20 cellular contexts compared by ENCODE assay signal in the genomic region with DNA sequence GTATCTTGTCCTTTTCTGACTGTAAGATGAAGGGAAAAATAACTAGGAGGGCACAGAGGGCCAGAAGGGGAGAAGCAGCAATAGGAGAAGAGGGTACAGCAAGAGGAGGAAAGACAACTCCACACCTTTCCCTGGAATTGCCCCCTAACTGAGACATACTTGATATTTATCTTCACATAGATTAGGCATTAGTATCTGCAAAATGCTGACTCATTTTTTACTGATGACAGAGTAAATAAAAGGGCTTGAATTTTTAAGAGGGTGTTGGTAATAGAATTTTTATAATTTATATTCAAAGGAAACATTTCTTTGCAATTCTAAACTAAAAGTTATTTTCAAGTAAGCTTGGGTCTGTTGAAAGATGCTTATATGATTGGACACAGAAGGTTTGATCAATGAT.
"Had no signal": no experiment of that assay in that cellular context is flagged by ENCODE, and none has a peak within 500 bp of the region (broad histone marks: within the 10 kb centered on the region; RNA-seq: fewer than 3 reads in every experiment).

No MANE protein-coding gene starts in this region.

- H3K27ac Mint-ChIP-seq: memory B cell; naive B cell; natural killer cell treated with Interleukin-12 subunit alpha and Interleukin-12 subunit beta and Interleukin-15 and Interleukin-18, amount 100 ng/mL, for 72 hours; stimulated activated effector memory CD8-positive, alpha-beta T cell treated with anti-CD3 and anti-CD28 coated beads, Interleukin-12 subunit alpha, Interleukin-12 subunit beta, amount 100 ng/mL, for 72 hours; type B pancreatic cell had no signal

- H3K27me3 Mint-ChIP-seq: memory B cell had no signal

- H3K27me3 ChIP-seq: neutrophil, pancreas, stomach, testis, tibial artery had no signal

- H3K4me3 ChIP-seq: coronary artery, lung, mucosa of descending colon, pancreas, stomach, testis, tibial artery had no signal

- H3K4me3 Mint-ChIP-seq: memory B cell; naive B cell; natural killer cell treated with Interleukin-12 subunit alpha and Interleukin-12 subunit beta and Interleukin-15 and Interleukin-18, amount 100 ng/mL, for 72 hours; neural crest cell; stimulated activated effector memory CD8-positive, alpha-beta T cell treated with anti-CD3 and anti-CD28 coated beads, Interleukin-12 subunit alpha, Interleukin-12 subunit beta, amount 100 ng/mL, for 72 hours; type B pancreatic cell had no signal

- H3K4me1 Mint-ChIP-seq: memory B cell; naive B cell; stimulated activated effector memory CD8-positive, alpha-beta T cell treated with anti-CD3 and anti-CD28 coated beads, Interleukin-12 subunit alpha, Interleukin-12 subunit beta, amount 100 ng/mL, for 72 hours had no signal

- ATAC-seq: left lobe of liver; mucosa of descending colon; natural killer cell treated with Interleukin-12 subunit alpha and Interleukin-12 subunit beta and Interleukin-15 and Interleukin-18, amount 100 ng/mL, for 72 hours; pancreas; sciatic nerve; stimulated activated effector memory CD8-positive, alpha-beta T cell treated with anti-CD3 and anti-CD28 coated beads, Interleukin-12 subunit alpha, Interleukin-12 subunit beta, amount 100 ng/mL, for 72 hours had no signal

- H3K27ac ChIP-seq: coronary artery, neutrophil, testis, tibial artery had no signal

- DNase-seq: dermis blood vessel endothelial cell; mucosa of descending colon; naive B cell; pancreas; stimulated activated CD4-positive, alpha-beta T cell treated with anti-CD3 and anti-CD28 coated beads, Interleukin-2, amount 100 ng/mL, for 24 hours; stimulated activated CD4-positive, alpha-beta T cell treated with anti-CD3 and anti-CD28 coated beads, Interleukin-4, amount 100 ng/mL, for 24 hours; stimulated activated naive CD4-positive, alpha-beta T cell treated with Interleukin-2 at 50 U/mL for 16 hours; stomach; testis; tibial artery had no signal

- H3K9me3 Mint-ChIP-seq: memory B cell; naive B cell; natural killer cell treated with Interleukin-12 subunit alpha and Interleukin-12 subunit beta and Interleukin-15 and Interleukin-18, amount 100 ng/mL, for 72 hours; neural crest cell; stimulated activated effector memory CD8-positive, alpha-beta T cell treated with anti-CD3 and anti-CD28 coated beads, Interleukin-12 subunit alpha, Interleukin-12 subunit beta, amount 100 ng/mL, for 72 hours; type B pancreatic cell had no signal

- H3K36me3 Mint-ChIP-seq: memory B cell; naive B cell; natural killer cell treated with Interleukin-12 subunit alpha and Interleukin-12 subunit beta and Interleukin-15 and Interleukin-18, amount 100 ng/mL, for 72 hours; stimulated activated effector memory CD8-positive, alpha-beta T cell treated with anti-CD3 and anti-CD28 coated beads, Interleukin-12 subunit alpha, Interleukin-12 subunit beta, amount 100 ng/mL, for 72 hours; type B pancreatic cell had no signal
